Comparison of ENCODE assay signal across 16 cellular contexts in genomic region chr2:239828192-239828972, GRCh38.
DNase-seq lines count a peak whose midpoint lies in the region; ATAC-seq and TF ChIP-seq lines count a peak whose summit lies in the region.
"Had no signal": no experiment of that assay in that cellular context is flagged by ENCODE, and none has a peak within 500 bp of the region (broad histone marks: within the 10 kb centered on the region; RNA-seq: fewer than 3 reads in every experiment).

No MANE protein-coding gene starts in this region.

- H3K36me3 ChIP-seq in HEK293 (ENCODE audit: control insufficient read depth in 2 of 2, insufficient read depth in 1 of 2, low read length in 2 of 2) (no peaks in the 10 kb centered on the region), sigmoid colon (no peaks in the 10 kb centered on the region)
- H3K36me3 ChIP-seq: BE2C had no signal

- WGBS in lower leg skin, 2 donors, result 82 to 86% methylated on average over 20 of the region's 20 CpGs
- 75 to 77% methylated on average over 20 of the region's 20 CpGs for WGBS in sigmoid colon, 2 donors

- no peak overlapping the region for H3K27ac ChIP-seq in HEK293 (ENCODE audit: extremely low read depth, low read depth, low read length)
- no peak overlapping the region for H3K27ac ChIP-seq in sigmoid colon

- POLR2A ChIA-PET in HEK293 (lab: Yijun Ruan, JAX), result no interaction called here

- H3K9me3 Mint-ChIP-seq in CD14-positive monocyte, result peaks cover 0 to 3% (median 0%) of the 10 kb centered on the region in 7 donors
- H3K9me3 Mint-ChIP-seq: IgD-negative memory B cell had no signal

- no peak for ATAC-seq in HG03196 (IDR thresholded peaks at IDR 0.05; ENCODE audit: unreplicated experiment)
- ATAC-seq: PC-3 had no signal

- H3K27me3 ChIP-seq in sigmoid colon, result no peaks in the 10 kb centered on the region

- peaks cover 5% of the 10 kb centered on the region for H3K4me1 Mint-ChIP-seq in CD14-positive monocyte
- H3K4me1 Mint-ChIP-seq: IgD-negative memory B cell had no signal

- no peaks in the 10 kb centered on the region for H3K36me3 Mint-ChIP-seq in CD14-positive monocyte
- H3K36me3 Mint-ChIP-seq: IgD-negative memory B cell had no signal

- TF ChIP-seq CTCF in CD14-positive monocyte (IDR thresholded peaks at IDR 0.05) (no peak), HEK293 (tag by site-specific recombination; IDR thresholded peaks at IDR 0.05) (no peak), lower leg skin (IDR thresholded peaks at IDR 0.05) (no peak), sigmoid colon (IDR thresholded peaks at IDR 0.05) (no peak)

- H3K4me1 ChIP-seq in HEK293 (ENCODE audit: control insufficient read depth, insufficient read depth, low read length), result no peaks in the 10 kb centered on the region
- H3K4me1 ChIP-seq in sigmoid colon, result peaks cover 0 to 32% (median 22%) of the 10 kb centered on the region in 4 donors
- H3K4me1 ChIP-seq: BE2C had no signal

- DNase-seq in CD14-positive monocyte (ENCODE audit: low spot score), result peak; percentile 20
- DNase-seq in lower leg skin (ENCODE audit: low spot score in 2 of 2), result peak; percentile 6 to 58
- DNase-seq in sigmoid colon, result peak; percentile 50
- no peak for DNase-seq in DMS53 (lab: John Stamatoyannopoulos, UW)
- no peak for DNase-seq in NCI-H748 treated with DMSO at 0.1 percent for 48 hours (lab: John Stamatoyannopoulos, UW)
- DNase-seq: BE2C; central memory CD4-positive, alpha-beta T cell; hippocampal formation; NCI-H526; occipital lobe; PC-3; stimulated activated CD4-positive, alpha-beta T cell treated with anti-CD3 and anti-CD28 coated beads, Interleukin-4, amount 100 ng/mL, for 24 hours; T1000 had no signal

- H3K27ac Mint-ChIP-seq in CD14-positive monocyte, result no peak overlapping the region

- peaks cover 3 to 15% (median 11%) of the 10 kb centered on the region in 3 donors for H3K27me3 Mint-ChIP-seq in CD14-positive monocyte (ENCODE audit: low read depth in 3 of 3)

- CTCF ChIA-PET in HEK293 (lab: Yijun Ruan, JAX), result no interaction called here

- no peak overlapping the region for H3K4me3 ChIP-seq in HEK293 (ENCODE audit: low read depth, low read length)
- no peak overlapping the region for H3K4me3 ChIP-seq in lower leg skin (ENCODE audit: low read depth, poor library complexity, severe bottlenecking)
- no peak overlapping the region for H3K4me3 ChIP-seq in sigmoid colon

- TF ChIP-seq POLR2A in lower leg skin (IDR thresholded peaks at IDR 0.05) (no peak), sigmoid colon (IDR thresholded peaks at IDR 0.05) (no peak)

- H3K4me3 Mint-ChIP-seq in CD14-positive monocyte, result no peak overlapping the region
- H3K4me3 Mint-ChIP-seq: IgD-negative memory B cell had no signal

- intact Hi-C loops in CD14-positive monocyte (cut with micrococcal nuclease) (loop anchor here in 1 of 2 donors (10.0 kb wide), 1 partner anchor 166 kb away; no protein-coding TSS in a partner anchor), lower leg skin (cut with DNase I; ENCODE audit: low total_unique reads) (no loop called here), sigmoid colon (cut with DNase I) (no loop called here)

- no peaks in the 10 kb centered on the region for H3K9me3 ChIP-seq in HEK293 (ENCODE audit: control insufficient read depth, insufficient read depth, low read depth, low read length)
- H3K9me3 ChIP-seq in sigmoid colon, result no peaks in the 10 kb centered on the region
- H3K9me3 ChIP-seq: BE2C had no signal

- TF ChIP-seq EP300 in sigmoid colon (IDR thresholded peaks at IDR 0.05), result no peak

TF ChIP-seq in HEK293, 187 proteins besides CTCF, POLR2A, EP300 and RAD21:
- TF ChIP-seq ZNF416 (tag by site-specific recombination; IDR thresholded peaks at IDR 0.05) (no peak), ZIC2 (tag by site-specific recombination; IDR thresholded peaks at IDR 0.05) (peak; percentile 96)
TF ChIP-seq in HEK293: peak in this region for 1.

Comparison
In these comparisons a context has a peak if more than half of its experiments do, and no peak if none do; other contexts are left out.
1. DNase-seq: peak in CD14-positive monocyte (single experiment), lower leg skin (2 of 2) and sigmoid colon (single experiment); none in DMS53 (single experiment) and NCI-H748 treated with DMSO at 0.1 percent for 48 hours (single experiment).